In genomic region chr11:118928108-118928869, GRCh38 we compare ENCODE assay signal across 1 cellular context.
TF ChIP-seq lines count a peak whose summit lies in the region.

No MANE protein-coding gene starts in this region.

TF ChIP-seq in K562, 482 proteins besides CTCF, POLR2A, EP300 and RAD21 (continued from another document and continues in another):
- TF ChIP-seq CHD7 (IDR thresholded peaks at IDR 0.05; ENCODE audit: low read depth, low read length), result no peak
- no peak for TF ChIP-seq PURB (CRISPR knock-in tag; IDR thresholded peaks at IDR 0.05; ENCODE audit: low read depth)
- TF ChIP-seq DDX20 (tag; IDR thresholded peaks at IDR 0.05; ENCODE audit: low read depth), result no peak
- peak; percentile 97 for TF ChIP-seq PBX2 (CRISPR knock-in tag; IDR thresholded peaks at IDR 0.05; ENCODE audit: low read depth)
- TF ChIP-seq PBX2 (tag; conservative IDR thresholded peaks at IDR 0.05; ENCODE audit: low read depth), result peak; percentile 99
- no peak for TF ChIP-seq ZSCAN32 (CRISPR knock-in tag; IDR thresholded peaks at IDR 0.05)
- TF ChIP-seq HINFP (tag; conservative IDR thresholded peaks at IDR 0.05; ENCODE audit: low read depth), result no peak
- TF ChIP-seq PHB2 (IDR thresholded peaks at IDR 0.05; ENCODE audit: low read depth), result no peak
- no peak for TF ChIP-seq KHSRP (IDR thresholded peaks at IDR 0.05)
- TF ChIP-seq HSF4 (CRISPR knock-in tag; IDR thresholded peaks at IDR 0.05; ENCODE audit: borderline replicate concordance), result no peak
- TF ChIP-seq TRIM25 (IDR thresholded peaks at IDR 0.05; ENCODE audit: borderline replicate concordance), result no peak
- peak; percentile 66 for TF ChIP-seq CXXC5 (CRISPR knock-in tag; IDR thresholded peaks at IDR 0.05)
- peak; percentile 34; the same call in 1 of the 2 replicates for TF ChIP-seq E2F3 (CRISPR knock-in tag; IDR thresholded peaks at IDR 0.05)
- TF ChIP-seq ZBED1 (IDR thresholded peaks at IDR 0.05), result no peak
- no peak for TF ChIP-seq PRMT5 (CRISPR knock-in tag; IDR thresholded peaks at IDR 0.05)
- no peak for TF ChIP-seq ZNF583 (CRISPR knock-in tag; IDR thresholded peaks at IDR 0.05)
- TF ChIP-seq NFE2 (IDR thresholded peaks at IDR 0.05; ENCODE audit: low read depth), result no peak
- TF ChIP-seq ZFX (CRISPR knock-in tag; IDR thresholded peaks at IDR 0.05), result peak; percentile 56; the same call in 1 of the 2 replicates
- TF ChIP-seq FIP1L1 (IDR thresholded peaks at IDR 0.05; ENCODE audit: low read depth, low read length, poor library complexity, severe bottlenecking), result no peak
- no peak for TF ChIP-seq SMARCA5 (IDR thresholded peaks at IDR 0.05)
- TF ChIP-seq ZBTB8A (IDR thresholded peaks at IDR 0.05; ENCODE audit: partially characterized antibody), result no peak
- no peak for TF ChIP-seq MTF1 (CRISPR knock-in tag; IDR thresholded peaks at IDR 0.05; ENCODE audit: borderline replicate concordance)
- TF ChIP-seq STAT6 (CRISPR knock-in tag; IDR thresholded peaks at IDR 0.05), result no peak
- peak; percentile 72; the same call in 1 of the 2 replicates for TF ChIP-seq MTA1 (IDR thresholded peaks at IDR 0.05; ENCODE audit: borderline replicate concordance)
- no peak for TF ChIP-seq IRF1 (CRISPR knock-in tag; IDR thresholded peaks at IDR 0.05; ENCODE audit: borderline replicate concordance)
- peak in 1 of 2 experiments; percentile 43; a peak in 1 of 4 replicates for TF ChIP-seq NRF1 (conservative IDR thresholded peaks at IDR 0.05 in 1 of 2, IDR thresholded peaks at IDR 0.05 in 1 of 2)
- no peak for TF ChIP-seq ZNF76 (CRISPR knock-in tag; IDR thresholded peaks at IDR 0.05; ENCODE audit: borderline replicate concordance)
- TF ChIP-seq HEY1 (CRISPR knock-in tag; IDR thresholded peaks at IDR 0.05; ENCODE audit: borderline replicate concordance), result no peak
- TF ChIP-seq CREB5 (CRISPR knock-in tag; IDR thresholded peaks at IDR 0.05), result no peak
- TF ChIP-seq PCBP2 (IDR thresholded peaks at IDR 0.05; ENCODE audit: low read depth, low read length, poor library complexity, severe bottlenecking), result no peak
- no peak for TF ChIP-seq TAF9B (IDR thresholded peaks at IDR 0.05; ENCODE audit: partially characterized antibody)
- TF ChIP-seq ZNF316 (IDR thresholded peaks at IDR 0.05), result no peak
- TF ChIP-seq ZNF778 (CRISPR knock-in tag; IDR thresholded peaks at IDR 0.05), result no peak
- TF ChIP-seq CREB1 (IDR thresholded peaks at IDR 0.05), result no peak
- TF ChIP-seq CREB1 (CRISPR knock-in tag; IDR thresholded peaks at IDR 0.05), result peak; percentile 79
- no peak for TF ChIP-seq ZNF512 (tag; IDR thresholded peaks at IDR 0.05)
- TF ChIP-seq PML (IDR thresholded peaks at IDR 0.05; ENCODE audit: low read length), result no peak
- no peak for TF ChIP-seq PTBP1 (IDR thresholded peaks at IDR 0.05; ENCODE audit: low read depth, low read length)
